In the genomic region with DNA sequence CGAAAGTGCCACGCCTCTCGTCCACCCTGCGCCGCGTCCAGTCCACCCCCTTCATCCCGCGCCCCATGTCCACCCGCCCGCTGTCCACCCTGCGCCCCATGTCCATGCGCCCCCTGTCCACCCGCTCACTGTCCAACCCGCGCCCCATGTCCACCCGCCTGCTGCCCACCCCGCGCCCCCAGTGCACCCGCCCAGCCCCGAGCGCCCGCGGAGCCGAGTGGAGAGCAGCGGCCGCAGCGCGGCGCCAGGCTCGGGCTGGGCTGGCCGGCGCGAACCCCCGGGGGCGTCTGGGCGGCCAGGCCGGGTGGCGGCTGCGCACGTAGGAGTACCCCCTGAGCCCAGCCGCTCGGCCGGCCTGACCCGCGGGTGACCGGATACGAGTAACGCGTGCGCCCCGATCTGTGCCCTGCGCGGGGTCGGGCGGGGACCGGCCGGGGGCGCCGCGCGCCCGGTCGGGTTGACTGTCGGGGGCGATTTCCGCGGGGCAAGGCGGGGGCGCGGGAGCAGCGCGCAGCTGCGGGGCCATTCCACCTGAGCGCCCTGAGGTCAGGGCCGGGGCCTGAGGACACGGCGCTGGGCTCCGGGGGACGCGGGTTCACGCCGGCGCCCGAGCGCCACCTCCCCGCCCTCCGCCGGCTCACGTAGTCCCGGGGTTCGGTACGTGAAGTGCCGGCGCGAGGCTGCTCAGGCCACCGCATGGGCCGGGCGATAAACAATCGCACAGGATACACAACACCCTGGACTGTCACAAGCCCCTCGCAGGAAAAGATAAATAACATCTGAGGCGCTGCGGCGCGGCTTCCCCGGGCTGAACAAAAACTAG, we compare ENCODE assay signal across 8 cellular contexts. TPM values are rescaled to one million over a fixed set of nuclear protein-coding genes. Genes with fewer than 3 reads are reported as not detected.
A peak's percentile ranks its signal among the peaks of the same experiment; 100 is the strongest.
DNase-seq lines count a peak whose midpoint lies in the region; ATAC-seq lines count a peak whose summit lies in the region.

No MANE protein-coding gene starts in this region.

- 1% methylated on average over 105 of the region's 105 CpGs for WGBS in ectodermal cell, 2 experiments
- WGBS in aorta, 2 donors = 1 to 3% methylated on average over 54 to 105 of the region's 105 CpGs

- no peaks in the 10 kb centered on the region for H3K36me3 Mint-ChIP-seq in CD4-positive, alpha-beta memory T cell
- no peaks in the 10 kb centered on the region for H3K36me3 Mint-ChIP-seq in stimulated activated effector memory CD8-positive, alpha-beta T cell treated with anti-CD3 and anti-CD28 coated beads, Interleukin-12 subunit alpha, Interleukin-12 subunit beta, amount 100 ng/mL, for 72 hours

- H3K4me1 Mint-ChIP-seq in CD4-positive, alpha-beta memory T cell = peaks cover 0 to 6% (median 0%) of the 10 kb centered on the region in 4 donors
- H3K4me1 Mint-ChIP-seq in stimulated activated effector memory CD8-positive, alpha-beta T cell treated with anti-CD3 and anti-CD28 coated beads, Interleukin-12 subunit alpha, Interleukin-12 subunit beta, amount 100 ng/mL, for 72 hours = peaks cover 7% of the 10 kb centered on the region

- H3K36me3 ChIP-seq in CD4-positive, alpha-beta memory T cell (ENCODE audit: insufficient read depth, low read length) = no peaks in the 10 kb centered on the region
- H3K36me3 ChIP-seq in HUES48 (ENCODE audit: control insufficient read depth, insufficient read depth, low read length) (no peaks in the 10 kb centered on the region), ectodermal cell (ENCODE audit: control insufficient read depth, insufficient read depth, low read length) (no peaks in the 10 kb centered on the region), aorta (ENCODE audit: control insufficient read depth in 1 of 2, insufficient read depth in 2 of 2, low read length in 1 of 2) (no peaks in the 10 kb centered on the region)

- H3K4me3 Mint-ChIP-seq in CD4-positive, alpha-beta memory T cell = peak overlapping the region in 5 of 8 donors; percentile 32 to 43 (median 39)
- H3K4me3 Mint-ChIP-seq in stimulated activated effector memory CD8-positive, alpha-beta T cell treated with anti-CD3 and anti-CD28 coated beads, Interleukin-12 subunit alpha, Interleukin-12 subunit beta, amount 100 ng/mL, for 72 hours = no peak overlapping the region

- ATAC-seq in aorta (ENCODE audit: low FRiP score) = peak; percentile 46
- no peak for ATAC-seq in stimulated activated effector memory CD8-positive, alpha-beta T cell treated with anti-CD3 and anti-CD28 coated beads, Interleukin-12 subunit alpha, Interleukin-12 subunit beta, amount 100 ng/mL, for 72 hours
- no peak for ATAC-seq in GM19351 (IDR thresholded peaks at IDR 0.05; ENCODE audit: unreplicated experiment)

- H3K27ac ChIP-seq in CD4-positive, alpha-beta memory T cell (ENCODE audit: low read depth, low read length) = no peak overlapping the region
- H3K27ac ChIP-seq in HUES48 (ENCODE audit: low read depth, low read length) = no peak overlapping the region
- H3K27ac ChIP-seq in ectodermal cell (ENCODE audit: insufficient read depth, low read depth, low read length, poor library complexity, severe bottlenecking) = no peak overlapping the region
- H3K27ac ChIP-seq in aorta (ENCODE audit: low read depth in 1 of 2, low read length in 2 of 2) = no peak overlapping the region

- peaks cover 9% of the 10 kb centered on the region for H3K27me3 ChIP-seq in CD4-positive, alpha-beta memory T cell (ENCODE audit: insufficient read depth, low read length)
- peaks cover 38% of the 10 kb centered on the region for H3K27me3 ChIP-seq in HUES48 (ENCODE audit: control insufficient read depth, insufficient read depth, low read length)
- H3K27me3 ChIP-seq in ectodermal cell (ENCODE audit: control insufficient read depth, insufficient read depth, low read length, poor library complexity, severe bottlenecking) = peaks cover 52% of the 10 kb centered on the region
- peaks cover 54% of the 10 kb centered on the region for H3K27me3 ChIP-seq in mononuclear cell (ENCODE audit: insufficient read depth, low read length)
- H3K27me3 ChIP-seq in aorta (ENCODE audit: control insufficient read depth in 1 of 2, insufficient read depth in 2 of 2, low read length in 1 of 2) = no peaks in the 10 kb centered on the region

- H3K9ac ChIP-seq in HUES48 (ENCODE audit: low read depth, low read length) = no peak overlapping the region

- POLR2A ChIA-PET in CD4-positive, alpha-beta memory T cell (lab: Charles Lee; ENCODE audit: partially characterized antibody) = no interaction called here

- H3K27ac Mint-ChIP-seq in CD4-positive, alpha-beta memory T cell = no peak overlapping the region
- no peak overlapping the region for H3K27ac Mint-ChIP-seq in stimulated activated effector memory CD8-positive, alpha-beta T cell treated with anti-CD3 and anti-CD28 coated beads, Interleukin-12 subunit alpha, Interleukin-12 subunit beta, amount 100 ng/mL, for 72 hours

- peaks cover 28 to 42% of the 10 kb centered on the region in 2 donors for H3K27me3 Mint-ChIP-seq in CD4-positive, alpha-beta memory T cell

- DNase-seq in CD4-positive, alpha-beta memory T cell = no peak
- DNase-seq in aorta (peak in 1 of 2 donors; percentile 78), NCI-H146 treated with DMSO at 0.1 percent for 48 hours (lab: John Stamatoyannopoulos, UW; ENCODE audit: unreplicated experiment) (no peak)
- DNase-seq in stimulated activated effector memory CD8-positive, alpha-beta T cell treated with anti-CD3 and anti-CD28 coated beads, Interleukin-12 subunit alpha, Interleukin-12 subunit beta, amount 100 ng/mL, for 72 hours (ENCODE audit: low spot score in 2 of 2) = no peak

- intact Hi-C loops in CD4-positive, alpha-beta memory T cell (cut with micrococcal nuclease) = no loop called here
- intact Hi-C loops in aorta (cut with DNase I) = no loop called here

- no peak overlapping the region for H3K4me3 ChIP-seq in CD4-positive, alpha-beta memory T cell (ENCODE audit: low read length in 2 of 2)
- H3K4me3 ChIP-seq in HUES48 (ENCODE audit: low read depth, low read length) (peak overlapping the region; percentile 67), ectodermal cell (ENCODE audit: insufficient read depth, low read depth, low read length) (peak overlapping the region; percentile 46), mononuclear cell (ENCODE audit: low read length) (peak overlapping the region; percentile 19), aorta (ENCODE audit: low read length in 2 of 2) (peak overlapping the region; percentile 36 to 46)

- peaks cover 13% of the 10 kb centered on the region for H3K4me1 ChIP-seq in CD4-positive, alpha-beta memory T cell (ENCODE audit: insufficient read depth, low read length)
- H3K4me1 ChIP-seq in HUES48 (ENCODE audit: control insufficient read depth, insufficient read depth, low read length) = peaks cover 25% of the 10 kb centered on the region
- peaks cover 6% of the 10 kb centered on the region for H3K4me1 ChIP-seq in ectodermal cell (ENCODE audit: control insufficient read depth, insufficient read depth, low read length)
- H3K4me1 ChIP-seq in mononuclear cell (ENCODE audit: insufficient read depth, low read length) = peaks cover 47% of the 10 kb centered on the region
- no peaks in the 10 kb centered on the region for H3K4me1 ChIP-seq in aorta (ENCODE audit: control insufficient read depth in 1 of 2, insufficient read depth in 2 of 2, low read length in 2 of 2)

- CTCF ChIA-PET in CD4-positive, alpha-beta memory T cell (lab: Charles Lee; ENCODE audit: partially characterized antibody) = no interaction called here

- H3K9me3 ChIP-seq in CD4-positive, alpha-beta memory T cell (ENCODE audit: control insufficient read depth in 1 of 2, low read length in 2 of 2) = no peaks in the 10 kb centered on the region
- H3K9me3 ChIP-seq in HUES48 (ENCODE audit: control insufficient read depth, insufficient read depth, low read length) = no peaks in the 10 kb centered on the region
- H3K9me3 ChIP-seq in ectodermal cell (ENCODE audit: control insufficient read depth, low read length) = no peaks in the 10 kb centered on the region
- H3K9me3 ChIP-seq in mononuclear cell (ENCODE audit: low read depth, low read length) = no peaks in the 10 kb centered on the region
- no peaks in the 10 kb centered on the region for H3K9me3 ChIP-seq in aorta (ENCODE audit: control insufficient read depth, low read length)

- H3K9me3 Mint-ChIP-seq in CD4-positive, alpha-beta memory T cell = no peaks in the 10 kb centered on the region
- H3K9me3 Mint-ChIP-seq in stimulated activated effector memory CD8-positive, alpha-beta T cell treated with anti-CD3 and anti-CD28 coated beads, Interleukin-12 subunit alpha, Interleukin-12 subunit beta, amount 100 ng/mL, for 72 hours = no peaks in the 10 kb centered on the region

RNA-seq across cellular contexts. Expression of gene FLT1, which starts 37.5 kb away (rescaled TPM):
- total RNA-seq in CD4-positive, alpha-beta memory T cell = under 1 TPM; 0.25 to 0.26 TPM
- polyA plus RNA-seq in CD4-positive, alpha-beta memory T cell = under 1 TPM in 1 of 2 donors, not detected in 1; 0.15 TPM
- polyA plus RNA-seq in ectodermal cell (2013, experiment 1 of 4) = 0.76 TPM
- 0.59 TPM for polyA plus RNA-seq in ectodermal cell (2013, experiment 2 of 4)
- 1.1 TPM for polyA plus RNA-seq in ectodermal cell (2013, experiment 3 of 4)
- 1.0 TPM for polyA plus RNA-seq in ectodermal cell (2013, experiment 4 of 4)
- 1.8 TPM for total RNA-seq in mononuclear cell
- 10 to 100 TPM; 32.8 to 62.8 TPM for total RNA-seq in aorta
- polyA plus RNA-seq in aorta = under 1 TPM; 0.38 to 0.69 TPM

Comparison
In these comparisons a context has a peak if more than half of its experiments do, and no peak if none do; other contexts are left out.
1. H3K4me3 ChIP-seq: peak in HUES48 (single experiment), ectodermal cell (single experiment), mononuclear cell (single experiment) and aorta (2 of 2); none in CD4-positive, alpha-beta memory T cell (0 of 2).
2. RNA of gene FLT1, which starts 37.5 kb away (total RNA-seq): 32.8 to 62.8 TPM in aorta; 1.8 TPM in mononuclear cell (single experiment) and 0.25 to 0.26 TPM in CD4-positive, alpha-beta memory T cell; every median in the first group is over 10 times any median in the second.